In the genomic region with DNA sequence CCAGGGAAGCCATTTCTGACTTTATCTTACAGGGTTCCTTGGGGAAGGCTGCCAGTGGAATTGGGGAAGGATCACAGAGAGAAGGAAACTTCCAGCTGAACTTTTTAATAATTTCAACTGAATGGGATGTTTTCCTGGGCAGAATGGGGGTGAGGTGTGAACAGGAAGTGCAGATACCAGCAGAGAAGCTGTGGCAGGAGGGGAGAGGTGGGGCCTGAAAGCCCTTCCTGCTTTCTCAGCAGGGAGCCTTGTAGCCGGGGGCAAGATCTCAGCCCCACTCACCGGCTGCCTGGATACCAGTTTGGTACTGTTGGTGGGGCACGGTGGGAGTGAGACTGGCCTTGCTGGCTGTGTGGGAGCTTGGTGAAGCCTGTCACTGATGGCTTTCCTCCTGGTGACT, we compare ENCODE assay signal across 24 cellular contexts.
A peak's percentile ranks its signal among the peaks of the same experiment; 100 is the strongest.
DNase-seq lines count a peak whose midpoint lies in the region; ATAC-seq lines count a peak whose summit lies in the region.
"Had no signal": no experiment of that assay in that cellular context is flagged by ENCODE, and none has a peak within 500 bp of the region (broad histone marks: within the 10 kb centered on the region; RNA-seq: fewer than 3 reads in every experiment).

No MANE protein-coding gene starts in this region.

- H3K4me1 Mint-ChIP-seq in activated naive CD4-positive, alpha-beta T cell treated with anti-CD3 and anti-CD28 coated beads, Interleukin-2, amount 10 ng/mL, durations not matched to agents 7 days and 5 days, result peaks cover 15% of the 10 kb centered on the region
- H3K4me1 Mint-ChIP-seq in activated naive CD4-positive, alpha-beta T cell treated with anti-CD3 and anti-CD28 coated beads for 36 hours (ENCODE audit: low read depth), result no peaks in the 10 kb centered on the region
- no peaks in the 10 kb centered on the region for H3K4me1 Mint-ChIP-seq in T-helper 17 cell
- H3K4me1 Mint-ChIP-seq: naive thymus-derived CD8-positive, alpha-beta T cell; stimulated activated memory B cell treated with anti-CD40 and anti-IgM and Interleukin-4, amounts not matched to agents 10 μg/mL and 1 μg/mL and 100 μg/mL, for 72 hours had no signal

- H4K20me1 ChIP-seq in GM23248 (ENCODE audit: insufficient read depth), result no peaks in the 10 kb centered on the region; the same call in 1 of the 2 replicates

- no peak for DNase-seq in activated naive CD4-positive, alpha-beta T cell treated with anti-CD3 and anti-CD28 coated beads, Interleukin-2, amount 10 ng/mL, durations not matched to agents 7 days and 5 days
- DNase-seq in activated naive CD4-positive, alpha-beta T cell treated with anti-CD3 and anti-CD28 coated beads for 36 hours, result no peak
- DNase-seq in LoVo (ENCODE audit: low spot score), result peak; percentile 2
- no peak for DNase-seq in T-helper 17 cell
- DNase-seq in GM23248, result no peak
- no peak for DNase-seq in NCI-H82 (lab: John Stamatoyannopoulos, UW)
- DNase-seq: activated naive CD4-positive, alpha-beta T cell treated with anti-CD3 and anti-CD28 coated beads, Interleukin-2, amount 50 U/mL, for 16 hours; activated T-cell treated with anti-CD3 and anti-CD28 coated beads, Interleukin-2, amount 50 U/mL, for 72 hours; hypothalamus; IMR-90; left lung; midbrain; MV-4-11; naive thymus-derived CD8-positive, alpha-beta T cell; NCI-H187; occipital lobe; retina; SIG-M5; uterus had no signal

- H3K27ac ChIP-seq in urinary bladder (ENCODE audit: low read depth) (peak overlapping the region; percentile 55), GM23248 (no peak overlapping the region)
- H3K27ac ChIP-seq: left lung, uterus had no signal

- H3K9ac ChIP-seq in GM23248, result no peak overlapping the region

- WGBS in urinary bladder, result 56% methylated on average over 3 of the region's 3 CpGs
- 69 to 74% methylated on average over 3 of the region's 3 CpGs for WGBS in GM23248 (ENCODE audit: low coverage in 1 of 2, low lambda C conversion rate in 2 of 2, missing lambda C conversion rate in 2 of 2), 2 experiments

- H3K9me3 ChIP-seq in T-helper 17 cell (ENCODE audit: control insufficient read depth, low read length, poor library complexity, severe bottlenecking), result no peaks in the 10 kb centered on the region
- H3K9me3 ChIP-seq in GM23248 (ENCODE audit: low read depth), result no peaks in the 10 kb centered on the region
- H3K9me3 ChIP-seq: left lung, uterus had no signal

- peaks cover 6% of the 10 kb centered on the region for H3K36me3 Mint-ChIP-seq in activated naive CD4-positive, alpha-beta T cell treated with anti-CD3 and anti-CD28 coated beads, Interleukin-2, amount 10 ng/mL, durations not matched to agents 7 days and 5 days
- no peaks in the 10 kb centered on the region for H3K36me3 Mint-ChIP-seq in activated naive CD4-positive, alpha-beta T cell treated with anti-CD3 and anti-CD28 coated beads for 36 hours (ENCODE audit: low read depth)
- H3K36me3 Mint-ChIP-seq in T-helper 17 cell (ENCODE audit: low read depth), result peaks cover 5% of the 10 kb centered on the region
- H3K36me3 Mint-ChIP-seq: stimulated activated memory B cell treated with anti-CD40 and anti-IgM and Interleukin-4, amounts not matched to agents 10 μg/mL and 1 μg/mL and 100 μg/mL, for 72 hours had no signal

- in situ Hi-C loops in GM23248 (cut with MboI), result no loop called here

- no peaks in the 10 kb centered on the region for H3K9me2 ChIP-seq in GM23248 (ENCODE audit: insufficient read depth)

- H3F3A ChIP-seq in GM23248 (ENCODE audit: insufficient read depth), result no peaks in the 10 kb centered on the region

- H3K4me1 ChIP-seq in urinary bladder (ENCODE audit: insufficient read depth) (no peaks in the 10 kb centered on the region), GM23248 (ENCODE audit: insufficient read depth) (no peaks in the 10 kb centered on the region)
- H3K4me1 ChIP-seq: uterus had no signal

- no peak overlapping the region for H3K4me3 ChIP-seq in urinary bladder (ENCODE audit: low read depth, low read length)
- no peak overlapping the region for H3K4me3 ChIP-seq in GM23248
- H3K4me3 ChIP-seq: left lung, smooth muscle cell, uterus had no signal

- H3K4me3 Mint-ChIP-seq in activated naive CD4-positive, alpha-beta T cell treated with anti-CD3 and anti-CD28 coated beads, Interleukin-2, amount 10 ng/mL, durations not matched to agents 7 days and 5 days, result no peak overlapping the region
- no peak overlapping the region for H3K4me3 Mint-ChIP-seq in activated naive CD4-positive, alpha-beta T cell treated with anti-CD3 and anti-CD28 coated beads for 36 hours
- H3K4me3 Mint-ChIP-seq in T-helper 17 cell, result peak overlapping the region; percentile 55
- H3K4me3 Mint-ChIP-seq: activated T-cell treated with anti-CD3 and anti-CD28 coated beads, Interleukin-2, amount 50 U/mL, for 72 hours; dendritic cell treated with granulocyte-macrophage colony-stimulating factor and Interleukin-4, amounts not matched to agents 40 ng/mL and 50 ng/mL, for 4 days; naive thymus-derived CD8-positive, alpha-beta T cell; stimulated activated memory B cell treated with anti-CD40 and anti-IgM and Interleukin-4, amounts not matched to agents 10 μg/mL and 1 μg/mL and 100 μg/mL, for 72 hours had no signal

- H3K9me3 Mint-ChIP-seq in activated naive CD4-positive, alpha-beta T cell treated with anti-CD3 and anti-CD28 coated beads, Interleukin-2, amount 10 ng/mL, durations not matched to agents 7 days and 5 days, result peaks cover 7% of the 10 kb centered on the region
- peaks cover 2% of the 10 kb centered on the region for H3K9me3 Mint-ChIP-seq in activated naive CD4-positive, alpha-beta T cell treated with anti-CD3 and anti-CD28 coated beads for 36 hours
- H3K9me3 Mint-ChIP-seq: dendritic cell treated with granulocyte-macrophage colony-stimulating factor and Interleukin-4, amounts not matched to agents 40 ng/mL and 50 ng/mL, for 4 days had no signal

- H3K4me2 ChIP-seq in GM23248 (ENCODE audit: unreplicated experiment), result no peak overlapping the region
- H3K4me2 ChIP-seq: smooth muscle cell had no signal

- H3K27ac Mint-ChIP-seq in activated naive CD4-positive, alpha-beta T cell treated with anti-CD3 and anti-CD28 coated beads, Interleukin-2, amount 10 ng/mL, durations not matched to agents 7 days and 5 days, result peak overlapping the region; percentile 72
- no peak overlapping the region for H3K27ac Mint-ChIP-seq in activated naive CD4-positive, alpha-beta T cell treated with anti-CD3 and anti-CD28 coated beads for 36 hours
- no peak overlapping the region for H3K27ac Mint-ChIP-seq in T-helper 17 cell
- H3K27ac Mint-ChIP-seq: activated T-cell treated with anti-CD3 and anti-CD28 coated beads, Interleukin-2, amount 50 U/mL, for 72 hours; dendritic cell treated with granulocyte-macrophage colony-stimulating factor and Interleukin-4, amounts not matched to agents 40 ng/mL and 50 ng/mL, for 4 days; naive thymus-derived CD8-positive, alpha-beta T cell; stimulated activated memory B cell treated with anti-CD40 and anti-IgM and Interleukin-4, amounts not matched to agents 10 μg/mL and 1 μg/mL and 100 μg/mL, for 72 hours had no signal

- peaks cover 55% of the 10 kb centered on the region for H3K27me3 ChIP-seq in GM23248 (replicated peaks; ENCODE audit: insufficient read depth)
- H3K27me3 ChIP-seq: left lung, uterus had no signal

- H3K36me3 ChIP-seq in urinary bladder (ENCODE audit: insufficient read depth), result no peaks in the 10 kb centered on the region
- H3K36me3 ChIP-seq in GM23248 (ENCODE audit: low read depth), result no peaks in the 10 kb centered on the region
- H3K36me3 ChIP-seq: left lung, uterus had no signal

- CTCF ChIA-PET in activated naive CD4-positive, alpha-beta T cell treated with anti-CD3 and anti-CD28 coated beads, Interleukin-2, amount 10 ng/mL, durations not matched to agents 7 days and 5 days (lab: Charles Lee), result no interaction called here
- CTCF ChIA-PET in activated naive CD4-positive, alpha-beta T cell treated with anti-CD3 and anti-CD28 coated beads for 36 hours (lab: Charles Lee), result interaction anchor here (1.3 kb wide), 1 partner anchor 10 kb away, joined by 4 read pairs; no protein-coding TSS in a partner anchor

- H3K27me3 Mint-ChIP-seq in activated naive CD4-positive, alpha-beta T cell treated with anti-CD3 and anti-CD28 coated beads, Interleukin-2, amount 10 ng/mL, durations not matched to agents 7 days and 5 days, result peaks cover 59% of the 10 kb centered on the region
- H3K27me3 Mint-ChIP-seq in activated naive CD4-positive, alpha-beta T cell treated with anti-CD3 and anti-CD28 coated beads for 36 hours (ENCODE audit: low read depth), result peaks cover 41% of the 10 kb centered on the region
- no peaks in the 10 kb centered on the region for H3K27me3 Mint-ChIP-seq in T-helper 17 cell

- intact Hi-C loops in activated naive CD4-positive, alpha-beta T cell treated with anti-CD3 and anti-CD28 coated beads for 36 hours (cut with micrococcal nuclease), result no loop called here

- no peaks in the 10 kb centered on the region for H3K79me2 ChIP-seq in GM23248 (ENCODE audit: insufficient read depth)

- ATAC-seq in T-helper 17 cell, result no peak
- ATAC-seq in GM18909 (IDR thresholded peaks at IDR 0.05; ENCODE audit: poor library complexity, unreplicated experiment), result no peak
- ATAC-seq: activated T-cell treated with anti-CD3 and anti-CD28 coated beads, Interleukin-2, amount 50 U/mL, for 72 hours; left lung; naive thymus-derived CD8-positive, alpha-beta T cell; stimulated activated memory B cell treated with anti-CD40 and anti-IgM and Interleukin-4, amounts not matched to agents 10 μg/mL and 1 μg/mL and 100 μg/mL, for 72 hours had no signal

- H2AFZ ChIP-seq in GM23248, result no peak overlapping the region
